7 cellular contexts compared by ENCODE assay signal in genomic region chr12:69316784-69317183, GRCh38. TPM values are rescaled to one million over a fixed set of nuclear protein-coding genes. Genes with fewer than 3 reads are reported as not detected.
"Had no signal": no experiment of that assay in that cellular context is flagged by ENCODE, and none has a peak within 500 bp of the region (broad histone marks: within the 10 kb centered on the region; RNA-seq: fewer than 3 reads in every experiment).

No MANE protein-coding gene starts in this region.

RNA-seq across cellular contexts. Expression of gene LYZ, which starts 31.4 kb away (rescaled TPM):
- total RNA-seq: activated CD4-positive, alpha-beta memory T cell treated with anti-CD3 and anti-CD28 coated beads for 36 hours; activated CD4-positive, alpha-beta T cell treated with anti-CD3 and anti-CD28 coated beads for 36 hours; activated CD4-positive, alpha-beta T cell treated with anti-CD3 and anti-CD28 coated beads, Interleukin-2, amount 10 ng/mL, durations not matched to agents 24 days and 14 days; activated CD4-positive, alpha-beta T cell treated with anti-CD3 and anti-CD28 coated beads, Interleukin-2, amount 10 ng/mL, durations not matched to agents 7 days and 5 days; activated CD8-positive, alpha-beta memory T cell treated with anti-CD3 and anti-CD28 coated beads for 36 hours; activated CD8-positive, alpha-beta T cell treated with anti-CD3 and anti-CD28 coated beads for 36 hours; activated CD8-positive, alpha-beta T cell treated with anti-CD3 and anti-CD28 coated beads, Interleukin-2, amount 10 ng/mL, durations not matched to agents 7 days and 5 days had no signal
